In genomic region chr1:235643837-235644692, GRCh38 we compare ENCODE assay signal across 31 cellular contexts. TPM values are rescaled to one million over a fixed set of nuclear protein-coding genes. Genes with fewer than 3 reads are reported as not detected.
DNase-seq lines count a peak whose midpoint lies in the region; ATAC-seq, FAIRE-seq and TF ChIP-seq lines count a peak whose summit lies in the region.
"Had no signal": no experiment of that assay in that cellular context is flagged by ENCODE, and none has a peak within 500 bp of the region (broad histone marks: within the 10 kb centered on the region; RNA-seq: fewer than 3 reads in every experiment).

No MANE protein-coding gene starts in this region.

- TF ChIP-seq POLR2A in HepG2 (IDR thresholded peaks at IDR 0.05; ENCODE audit: insufficient read depth in 1 of 2, low read depth in 2 of 2, low read length in 2 of 2) (no peak), right lobe of liver (IDR thresholded peaks at IDR 0.05) (no peak)

- H3K9me3 ChIP-seq in HepG2 (ENCODE audit: low read length) (no peaks in the 10 kb centered on the region), right lobe of liver (no peaks in the 10 kb centered on the region)
- H3K9me3 ChIP-seq: BLaER1, HAP-1, pancreas had no signal

- intact Hi-C loops in HepG2 (cut with micrococcal nuclease; ENCODE audit: unreplicated experiment) (no loop called here), right lobe of liver (cut with DNase I) (no loop called here)

- H3K36me3 Mint-ChIP-seq in WTC11 (no peaks in the 10 kb centered on the region), immature natural killer cell (peaks cover 0 to 3% (median 3%) of the 10 kb centered on the region in 3 donors)
- H3K36me3 Mint-ChIP-seq: mesothelial cell of epicardium had no signal

- H3K4me1 Mint-ChIP-seq in WTC11 (peaks cover 73% of the 10 kb centered on the region), immature natural killer cell (peaks cover 29 to 36% of the 10 kb centered on the region in 2 donors)

- no peak overlapping the region for H3K27ac ChIP-seq in HepG2 (ENCODE audit: extremely low read length, insufficient read depth, low read length)
- no peak overlapping the region for H3K27ac ChIP-seq in right lobe of liver
- H3K27ac ChIP-seq in foreskin keratinocyte = no peak overlapping the region
- H3K27ac ChIP-seq: BLaER1, cardiac muscle cell, pancreas, SK-N-MC, VCaP had no signal

- H3K9me3 Mint-ChIP-seq in WTC11 = no peaks in the 10 kb centered on the region
- H3K9me3 Mint-ChIP-seq in immature natural killer cell = no peaks in the 10 kb centered on the region
- H3K9me3 Mint-ChIP-seq: activated CD4-positive, alpha-beta T cell treated with anti-CD3 and anti-CD28 coated beads, Interleukin-2, amount 10 ng/mL, durations not matched to agents 7 days and 5 days; activated naive CD4-positive, alpha-beta T cell treated with anti-CD3 and anti-CD28 coated beads, Interleukin-2, amount 50 U/mL, for 72 hours; mesothelial cell of epicardium; stimulated activated effector memory CD8-positive, alpha-beta T cell treated with anti-CD3 and anti-CD28 coated beads, Interleukin-12 subunit alpha, Interleukin-12 subunit beta, amount 100 ng/mL, for 72 hours had no signal

- H3K9ac ChIP-seq in HepG2 (ENCODE audit: insufficient read depth, low read depth, low read length) = no peak overlapping the region
- H3K9ac ChIP-seq: BLaER1 had no signal

- ATAC-seq in HepG2 (no peak), right lobe of liver (no peak), WTC11 (no peak), foreskin keratinocyte (no peak)
- ATAC-seq: activated naive CD4-positive, alpha-beta T cell treated with anti-CD3 and anti-CD28 coated beads, Interleukin-2, amount 50 U/mL, for 72 hours; left ventricle myocardium superior; naive thymus-derived CD4-positive, alpha-beta T cell; pancreas; stimulated activated effector memory CD8-positive, alpha-beta T cell treated with anti-CD3 and anti-CD28 coated beads, Interleukin-12 subunit alpha, Interleukin-12 subunit beta, amount 100 ng/mL, for 72 hours had no signal

- TF ChIP-seq CTCF in HepG2 (CRISPR knock-in tag; IDR thresholded peaks at IDR 0.05) (no peak), right lobe of liver (IDR thresholded peaks at IDR 0.05) (no peak), WTC11 (IDR thresholded peaks at IDR 0.05) (no peak), foreskin keratinocyte (conservative IDR thresholded peaks at IDR 0.05) (no peak)

- H3K4me1 ChIP-seq in HepG2 (ENCODE audit: insufficient read depth, low read length) = peaks cover 84% of the 10 kb centered on the region
- peaks cover 0 to 9% (median 4%) of the 10 kb centered on the region in 4 donors for H3K4me1 ChIP-seq in right lobe of liver
- H3K4me1 ChIP-seq in foreskin keratinocyte = no peaks in the 10 kb centered on the region

- in situ Hi-C loops in HepG2 (cut with HindIII; ENCODE audit: extremely low pct_ligation_motif_present, low pct_unique_long_range_greater_than_20kb) = no loop called here

- peaks cover 91% of the 10 kb centered on the region for H3K79me2 ChIP-seq in HepG2 (ENCODE audit: insufficient read depth, low read length)

- H2AFZ ChIP-seq in HepG2 (ENCODE audit: low read length) = no peak overlapping the region

- peaks cover 48% of the 10 kb centered on the region; the same call in 1 of the 2 replicates for H4K20me1 ChIP-seq in HepG2 (ENCODE audit: insufficient read depth, low read length)

- H3K4me3 ChIP-seq in HepG2 (replicated peaks in 1 of 3; ENCODE audit: insufficient read depth in 1 of 3, low read depth in 2 of 3, low read length in 3 of 3) (no peak overlapping the region), right lobe of liver (no peak overlapping the region)
- H3K4me3 ChIP-seq: BLaER1, cardiac muscle cell, HAP-1, pancreas, SK-N-MC had no signal

- H3K27ac Mint-ChIP-seq in WTC11 = peak overlapping the region; percentile 88
- peak overlapping the region in 5 of 6 donors; percentile 84 to 96 (median 91) for H3K27ac Mint-ChIP-seq in immature natural killer cell
- H3K27ac Mint-ChIP-seq: mesothelial cell of epicardium had no signal

- 97% methylated on average over 23 of the region's 23 CpGs for WGBS in HepG2 (ENCODE audit: low lambda C conversion rate)
- 86% methylated on average over 14 of the region's 23 CpGs for WGBS in right lobe of liver (ENCODE audit: insufficient coverage, low coverage, low lambda C conversion rate, missing lambda C conversion rate)

- BruUV-seq in HepG2 (replicated peaks; lab: Mats Ljungman, UMichigan) = no TSS peak

- no peak overlapping the region for H3K4me2 ChIP-seq in HepG2 (ENCODE audit: low read depth, low read length)

- no peak overlapping the region for H3K4me3 Mint-ChIP-seq in WTC11
- H3K4me3 Mint-ChIP-seq in immature natural killer cell = peak overlapping the region in 2 of 5 donors; percentile 41 to 48
- H3K4me3 Mint-ChIP-seq: activated CD4-positive, alpha-beta T cell treated with anti-CD3 and anti-CD28 coated beads, Interleukin-2, amount 10 ng/mL, durations not matched to agents 7 days and 5 days; mesothelial cell of epicardium had no signal

- H3K27me3 Mint-ChIP-seq in WTC11 (ENCODE audit: low read depth) (no peaks in the 10 kb centered on the region), immature natural killer cell (ENCODE audit: low read depth in 3 of 3) (peaks cover 10 to 43% (median 28%) of the 10 kb centered on the region in 3 donors)

- no peak for FAIRE-seq in HepG2 (lab: Jason Lieb, UNC)
- FAIRE-seq in urothelium cell line (lab: Jason Lieb, UNC) = peak; percentile 68
- FAIRE-seq: keratinocyte, pancreas had no signal

- peaks cover 2 to 8% of the 10 kb centered on the region in 2 experiments; a peak in 3 of 5 replicates for H3K36me3 ChIP-seq in HepG2 (replicated peaks in 1 of 2; ENCODE audit: control insufficient read depth in 1 of 2, insufficient read depth in 2 of 2, low read length in 2 of 2)
- no peaks in the 10 kb centered on the region for H3K36me3 ChIP-seq in right lobe of liver
- H3K36me3 ChIP-seq: BLaER1, cardiac muscle cell, HAP-1, pancreas had no signal

- CTCF ChIA-PET in HepG2 (lab: Yijun Ruan, JAX; ENCODE audit: low intra/inter-chr PET ratio, low total read pairs) = no interaction called here
- CTCF ChIA-PET in WTC11 (lab: Charles Lee) = no interaction called here

- POLR2A ChIA-PET in HepG2 (lab: Yijun Ruan, JAX) (no interaction called here), WTC11 (lab: Charles Lee) (no interaction called here)

- no peaks in the 10 kb centered on the region for H3K27me3 ChIP-seq in HepG2 (ENCODE audit: control insufficient read depth in 1 of 2, insufficient read depth in 2 of 2, low read length in 2 of 2)
- H3K27me3 ChIP-seq in right lobe of liver = peaks cover 0 to 4% of the 10 kb centered on the region in 2 donors
- peaks cover 55% of the 10 kb centered on the region for H3K27me3 ChIP-seq in foreskin keratinocyte
- H3K27me3 ChIP-seq: pancreas had no signal

- no peak for TF ChIP-seq EP300 in HepG2 (IDR thresholded peaks at IDR 0.05; ENCODE audit: low read depth in 2 of 2, low read length in 2 of 2)
- no peak for TF ChIP-seq EP300 in HepG2 (CRISPR knock-in tag; IDR thresholded peaks at IDR 0.05; ENCODE audit: borderline replicate concordance)

- DNase-seq in HepG2 (ENCODE audit: low spot score) (no peak), right lobe of liver (no peak), WTC11 (ENCODE audit: low spot score) (no peak), immature natural killer cell (no peak), urothelium cell line (ENCODE audit: low spot score) (no peak), glomerular visceral epithelial cell (ENCODE audit: extremely low spot score) (no peak), hepatic stellate cell (ENCODE audit: low spot score) (no peak), foreskin keratinocyte (no peak)
- DNase-seq: activated CD4-positive, alpha-beta T cell treated with anti-CD3 and anti-CD28 coated beads, Interleukin-2, amount 10 ng/mL, durations not matched to agents 7 days and 5 days; aorta; DMS79; GF-D8; KG1; left ventricle myocardium superior; naive thymus-derived CD4-positive, alpha-beta T cell; NCI-H1436 treated with DMSO at 0.1 percent for 48 hours; NCI-H2107; NCI-H748 treated with DMSO at 0.1 percent for 48 hours; stimulated activated CD4-positive, alpha-beta T cell treated with anti-CD3 and anti-CD28 coated beads, Interleukin-12 subunit alpha, Interleukin-12 subunit beta, amount 100 ng/mL, for 4 hours; stimulated activated CD4-positive, alpha-beta T cell treated with anti-CD3 and anti-CD28 coated beads, Interleukin-4, amount 100 ng/mL, for 24 hours had no signal

- no peak for TF ChIP-seq RAD21 in HepG2 (CRISPR knock-in tag; IDR thresholded peaks at IDR 0.05)

TF ChIP-seq in HepG2, 621 proteins besides CTCF, POLR2A, EP300 and RAD21 (continues in another document):
- 0 out of 2 replicates have a peak, but pooled peaks have one; percentile 29 for TF ChIP-seq ZNF670 (CRISPR knock-in tag; IDR thresholded peaks at IDR 0.05; ENCODE audit: borderline replicate concordance)

TF ChIP-seq in WTC11, 78 proteins besides CTCF, POLR2A, EP300 and RAD21:
- TF ChIP-seq EMX1 (CRISPR knock-in tag; IDR thresholded peaks at IDR 0.05) = no peak
- TF ChIP-seq NFATC4 (CRISPR knock-in tag; IDR thresholded peaks at IDR 0.05) = no peak

RNA-seq across cellular contexts. Expression of gene GNG4, which starts 5.5 kb away (rescaled TPM):
- total RNA-seq in HepG2 (2016; rRNA removed; fragmentation: Illumina TruSeq; extraction: Trizol) (27.1 and 37.9 TPM in 2 replicates), right lobe of liver (under 1 TPM in 2 of 6 experiments, not detected in 4; 0.18 to 0.50 TPM), WTC11 (2021) (38.3 to 40.9 TPM (median 40.8 TPM) in 3 replicates), foreskin keratinocyte (0.21 and 0.31 TPM in 2 replicates)
- 28.1 and 31.3 TPM in 2 replicates for total RNA-seq in HepG2 (2016; cell fraction: cytosol; rRNA removed; fragmentation: Illumina TruSeq; extraction: Trizol; ENCODE audit: low read depth)
- 27.0 and 27.4 TPM in 2 replicates for total RNA-seq in HepG2 (2016; cell fraction: insoluble cytoplasmic fraction; rRNA removed; fragmentation: Illumina TruSeq; extraction: Trizol)
- 74.8 and 75.1 TPM in 2 replicates for total RNA-seq in HepG2 (2016; cell fraction: membrane; rRNA removed; fragmentation: Illumina TruSeq; extraction: Trizol)
- 9.7 and 12.9 TPM in 2 replicates for total RNA-seq in HepG2 (2016; cell fraction: nucleus; rRNA removed; fragmentation: Illumina TruSeq; extraction: Trizol)
- polyA plus RNA-seq in HepG2 (2011; rRNA removed) (64.3 and 69.5 TPM in 2 replicates), immature natural killer cell (not detected), foreskin keratinocyte (0.19 and 0.20 TPM in 2 replicates)
- polyA plus RNA-seq in HepG2 (2011; cell fraction: cytosol; rRNA removed) = 72.9 and 80.9 TPM in 2 replicates
- polyA plus RNA-seq in HepG2 (2011; cell fraction: nucleus; rRNA removed) = 15.1 and 22.2 TPM in 2 replicates
- 49.1 and 73.9 TPM in 2 replicates for polyA plus RNA-seq in HepG2 (2012)
- 94.4 and 111 TPM in 2 replicates for polyA plus RNA-seq in HepG2 (2016; cell fraction: cytosol; fragmentation: Illumina TruSeq; extraction: Trizol; ENCODE audit: low read depth)
- 59.8 and 79.1 TPM in 2 replicates for polyA plus RNA-seq in HepG2 (2016; cell fraction: insoluble cytoplasmic fraction; fragmentation: Illumina TruSeq; extraction: Trizol; ENCODE audit: low read depth)
- polyA plus RNA-seq in HepG2 (2016; cell fraction: membrane; fragmentation: Illumina TruSeq; extraction: Trizol; ENCODE audit: low read depth) = 164 and 165 TPM in 2 replicates
- 39.1 and 40.5 TPM in 2 replicates for polyA plus RNA-seq in HepG2 (2016; cell fraction: nucleus; fragmentation: Illumina TruSeq; extraction: Trizol; ENCODE audit: insufficient read depth, low read depth)
- polyA minus RNA-seq in HepG2 (2011; rRNA and poly(A)+ RNA removed; ENCODE audit: low replicate concordance) = 0.07 and 47.0 TPM in 2 replicates
- 35.9 and 45.7 TPM in 2 replicates for polyA minus RNA-seq in HepG2 (2011; cell fraction: cytosol; rRNA and poly(A)+ RNA removed)
- polyA minus RNA-seq in HepG2 (2011; cell fraction: nucleus; rRNA and poly(A)+ RNA removed) = 7.2 and 9.6 TPM in 2 replicates
- total RNA-seq: left ventricle myocardium superior, subcutaneous adipose tissue had no signal
- polyA plus RNA-seq: cardiac muscle cell; naive thymus-derived CD4-positive, alpha-beta T cell had no signal
